In the genomic region with DNA sequence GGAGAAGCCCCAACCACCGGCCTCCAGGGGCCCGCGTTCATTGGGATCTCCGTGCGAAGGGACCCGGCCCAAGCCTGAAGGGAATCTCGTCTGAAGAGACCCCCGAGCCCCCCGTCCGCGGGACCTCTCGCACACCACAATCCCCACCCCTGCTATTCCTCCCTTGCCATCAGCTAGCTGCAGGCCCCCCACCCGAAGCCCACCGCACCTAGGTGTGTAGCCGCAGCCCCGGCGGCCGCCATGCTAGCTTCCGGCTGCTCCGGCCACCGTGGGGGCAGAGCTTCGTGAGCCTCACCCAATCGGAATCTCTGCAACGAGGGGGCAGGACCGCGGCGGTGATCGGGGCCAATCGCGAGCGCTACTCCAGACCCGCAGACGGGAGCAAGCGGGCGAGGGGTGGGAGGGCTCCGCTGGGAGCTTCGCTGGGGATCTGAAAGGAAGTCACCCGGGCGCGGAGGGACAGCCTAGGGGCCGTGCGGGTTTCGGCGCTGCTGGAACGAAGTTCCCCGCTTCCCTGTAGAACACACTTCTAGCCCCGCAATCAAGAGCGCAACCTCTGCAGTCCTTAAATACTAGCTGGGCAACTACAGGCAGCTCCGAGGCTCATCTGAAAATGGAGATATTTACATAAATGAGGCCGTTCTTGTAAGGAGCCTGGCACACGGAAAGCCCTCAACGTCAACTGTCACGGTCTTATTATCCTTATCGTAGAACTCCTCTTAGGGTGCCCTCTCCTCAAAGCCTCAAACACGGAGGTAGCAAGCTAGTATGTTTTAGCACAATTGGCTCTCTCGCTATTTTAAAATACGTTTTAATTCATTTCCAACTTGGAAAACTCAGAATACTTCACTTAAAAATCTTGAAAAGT, we compare ENCODE assay signal across 1 cellular context.
A peak's percentile ranks its signal among the peaks of the same experiment; 100 is the strongest.
TF ChIP-seq lines count a peak whose summit lies in the region.

A gene (minus strand): TSS at position 270 of the 868 bp plus-strand sequence. CDS start 28 bp downstream, at position 242.

TF ChIP-seq in A549, 52 proteins besides CTCF, POLR2A, EP300 and RAD21 (continued from another document):
- no peak for TF ChIP-seq CHD2 (IDR thresholded peaks at IDR 0.05; ENCODE audit: low read length, partially characterized antibody)
- no peak for TF ChIP-seq POLR2AphosphoS2 (conservative IDR thresholded peaks at IDR 0.05; ENCODE audit: low read length)
- TF ChIP-seq JUNB (IDR thresholded peaks at IDR 0.05): no peak
- TF ChIP-seq, protein P1, sequence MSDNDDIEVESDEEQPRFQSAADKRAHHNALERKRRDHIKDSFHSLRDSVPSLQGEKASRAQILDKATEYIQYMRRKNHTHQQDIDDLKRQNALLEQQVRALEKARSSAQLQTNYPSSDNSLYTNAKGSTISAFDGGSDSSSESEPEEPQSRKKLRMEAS (IDR thresholded peaks at IDR 0.05): 0 out of 2 replicates have a peak, but pooled peaks have one; percentile 12
- peak; percentile 79 for TF ChIP-seq KDM5A (IDR thresholded peaks at IDR 0.05)
- peak in 1 of 2 experiments; percentile 50; a peak in 1 of 5 replicates for TF ChIP-seq JUN (IDR thresholded peaks at IDR 0.05)
- TF ChIP-seq RNF2 (IDR thresholded peaks at IDR 0.05; ENCODE audit: borderline replicate concordance, low read depth): no peak
- peak; percentile 78 for TF ChIP-seq PHF8 (IDR thresholded peaks at IDR 0.05; ENCODE audit: borderline replicate concordance, low read depth)
- no peak for TF ChIP-seq ZFP36 (IDR thresholded peaks at IDR 0.05; ENCODE audit: borderline replicate concordance, partially characterized antibody)
- no peak for TF ChIP-seq ZC3H11A (IDR thresholded peaks at IDR 0.05)
- peak; percentile 47; the same call in 1 of the 2 replicates for TF ChIP-seq RFX5 (IDR thresholded peaks at IDR 0.05)
- no peak for TF ChIP-seq FOXS1 (CRISPR knock-in tag; IDR thresholded peaks at IDR 0.05)
- TF ChIP-seq FOSL2 (IDR thresholded peaks at IDR 0.05): no peak
- no peak for TF ChIP-seq FOSL2 (CRISPR knock-in tag; IDR thresholded peaks at IDR 0.05)
- no peak for TF ChIP-seq CBX2 (IDR thresholded peaks at IDR 0.05; ENCODE audit: borderline replicate concordance, low read depth)
- TF ChIP-seq CBX8 (IDR thresholded peaks at IDR 0.05): no peak
- TF ChIP-seq, protein P2, sequence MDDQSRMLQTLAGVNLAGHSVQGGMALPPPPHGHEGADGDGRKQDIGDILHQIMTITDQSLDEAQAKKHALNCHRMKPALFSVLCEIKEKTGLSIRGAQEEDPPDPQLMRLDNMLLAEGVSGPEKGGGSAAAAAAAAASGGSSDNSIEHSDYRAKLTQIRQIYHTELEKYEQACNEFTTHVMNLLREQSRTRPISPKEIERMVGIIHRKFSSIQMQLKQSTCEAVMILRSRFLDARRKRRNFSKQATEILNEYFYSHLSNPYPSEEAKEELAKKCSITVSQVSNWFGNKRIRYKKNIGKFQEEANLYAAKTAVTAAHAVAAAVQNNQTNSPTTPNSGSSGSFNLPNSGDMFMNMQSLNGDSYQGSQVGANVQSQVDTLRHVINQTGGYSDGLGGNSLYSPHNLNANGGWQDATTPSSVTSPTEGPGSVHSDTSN (IDR thresholded peaks at IDR 0.05): no peak; the same call in 1 of the 2 replicates
- TF ChIP-seq EHMT2 (IDR thresholded peaks at IDR 0.05; ENCODE audit: low read depth): no peak
- no peak for TF ChIP-seq NPAS2 (CRISPR knock-in tag; IDR thresholded peaks at IDR 0.05; ENCODE audit: borderline replicate concordance)
- no peak for TF ChIP-seq RCOR1 (IDR thresholded peaks at IDR 0.05; ENCODE audit: low read depth, low read length)
- no peak for TF ChIP-seq HOXB13 (CRISPR knock-in tag; IDR thresholded peaks at IDR 0.05; ENCODE audit: low read depth)
- TF ChIP-seq RARB (CRISPR knock-in tag; IDR thresholded peaks at IDR 0.05): no peak
- no peak for TF ChIP-seq NR3C1 (IDR thresholded peaks at IDR 0.05)
- TF ChIP-seq, protein P3, sequence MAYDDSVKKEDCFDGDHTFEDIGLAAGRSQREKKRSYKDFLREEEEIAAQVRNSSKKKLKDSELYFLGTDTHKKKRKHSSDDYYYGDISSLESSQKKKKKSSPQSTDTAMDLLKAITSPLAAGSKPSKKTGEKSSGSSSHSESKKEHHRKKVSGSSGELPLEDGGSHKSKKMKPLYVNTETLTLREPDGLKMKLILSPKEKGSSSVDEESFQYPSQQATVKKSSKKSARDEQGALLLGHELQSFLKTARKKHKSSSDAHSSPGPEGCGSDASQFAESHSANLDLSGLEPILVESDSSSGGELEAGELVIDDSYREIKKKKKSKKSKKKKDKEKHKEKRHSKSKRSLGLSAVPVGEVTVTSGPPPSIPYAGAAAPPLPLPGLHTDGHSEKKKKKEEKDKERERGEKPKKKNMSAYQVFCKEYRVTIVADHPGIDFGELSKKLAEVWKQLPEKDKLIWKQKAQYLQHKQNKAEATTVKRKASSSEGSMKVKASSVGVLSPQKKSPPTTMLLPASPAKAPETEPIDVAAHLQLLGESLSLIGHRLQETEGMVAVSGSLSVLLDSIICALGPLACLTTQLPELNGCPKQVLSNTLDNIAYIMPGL (CRISPR knock-in tag; IDR thresholded peaks at IDR 0.05; ENCODE audit: borderline replicate concordance): no peak
